6 cellular contexts compared by ENCODE assay signal in genomic region chr1:1013922-1014617, GRCh38. TPM values are rescaled to one million over a fixed set of nuclear protein-coding genes. Genes with fewer than 3 reads are reported as not detected.
DNase-seq lines count a peak whose midpoint lies in the region; ATAC-seq and TF ChIP-seq lines count a peak whose summit lies in the region.

No MANE protein-coding gene starts in this region.

- no peaks in the 10 kb centered on the region for H3K9me3 ChIP-seq in liver (ENCODE audit: control insufficient read depth in 4 of 4, low read length in 3 of 4)

- no peaks in the 10 kb centered on the region for H3K27me3 ChIP-seq in liver (ENCODE audit: control insufficient read depth in 4 of 4, insufficient read depth in 4 of 4, low read length in 3 of 4)

- no peak for ATAC-seq in HG02763 (IDR thresholded peaks at IDR 0.05; ENCODE audit: unreplicated experiment)

- no peaks in the 10 kb centered on the region for H3K9me3 Mint-ChIP-seq in HFFc6
- no peaks in the 10 kb centered on the region for H3K9me3 Mint-ChIP-seq in activated T-helper 1 cell treated with anti-CD3 and anti-CD28 coated beads, Interleukin-12 subunit alpha, Interleukin-12 subunit beta, Interleukin-2, Interleukin-4 antibody, amounts not matched to agents 30 ng/mL and 10 ng/mL and 1 ng/mL, durations not matched to agents 14 hours and 24 hours and 36 hours

- DNase-seq in HFFc6 = no peak
- DNase-seq in activated T-helper 1 cell treated with anti-CD3 and anti-CD28 coated beads, Interleukin-12 subunit alpha, Interleukin-12 subunit beta, Interleukin-2, Interleukin-4 antibody, amounts not matched to agents 30 ng/mL and 10 ng/mL and 1 ng/mL, durations not matched to agents 14 hours and 24 hours and 36 hours (ENCODE audit: low spot score) = no peak
- DNase-seq in GOT3 (lab: John Stamatoyannopoulos, UW) = no peak
- no peak for DNase-seq in activated CD4-positive, CD25-positive, alpha-beta regulatory T cell (lab: John Stamatoyannopoulos, UW)

- H3K27ac ChIP-seq in liver (ENCODE audit: low read depth in 1 of 2, low read length in 2 of 2) = peak overlapping the region; percentile 88 to 97

- H3K27me3 Mint-ChIP-seq in HFFc6 (ENCODE audit: insufficient read depth) = peaks cover 3% of the 10 kb centered on the region; the same call in 1 of the 2 replicates
- H3K27me3 Mint-ChIP-seq in activated T-helper 1 cell treated with anti-CD3 and anti-CD28 coated beads, Interleukin-12 subunit alpha, Interleukin-12 subunit beta, Interleukin-2, Interleukin-4 antibody, amounts not matched to agents 30 ng/mL and 10 ng/mL and 1 ng/mL, durations not matched to agents 14 hours and 24 hours and 36 hours (ENCODE audit: insufficient read depth) = peaks cover 2% of the 10 kb centered on the region

- no peak for TF ChIP-seq CTCF in HFFc6 (IDR thresholded peaks at IDR 0.05)
- no peak for TF ChIP-seq CTCF in liver (IDR thresholded peaks at IDR 0.05; ENCODE audit: low read depth, low read length, missing input control)

- H3K36me3 ChIP-seq in liver (ENCODE audit: control insufficient read depth in 4 of 4, insufficient read depth in 3 of 4, low read depth in 1 of 4, low read length in 3 of 4) = no peaks in the 10 kb centered on the region

- peak overlapping the region; percentile 69 to 94 (median 78) for H3K4me3 ChIP-seq in liver (ENCODE audit: low read depth in 1 of 3, low read length in 3 of 3)

- peaks cover 24% of the 10 kb centered on the region for H3K4me1 Mint-ChIP-seq in HFFc6 (ENCODE audit: low read depth)
- peaks cover 37% of the 10 kb centered on the region for H3K4me1 Mint-ChIP-seq in activated T-helper 1 cell treated with anti-CD3 and anti-CD28 coated beads, Interleukin-12 subunit alpha, Interleukin-12 subunit beta, Interleukin-2, Interleukin-4 antibody, amounts not matched to agents 30 ng/mL and 10 ng/mL and 1 ng/mL, durations not matched to agents 14 hours and 24 hours and 36 hours (ENCODE audit: low read depth)

- peak overlapping the region; percentile 94 for H3K4me3 Mint-ChIP-seq in HFFc6
- peak overlapping the region; percentile 89 for H3K4me3 Mint-ChIP-seq in activated T-helper 1 cell treated with anti-CD3 and anti-CD28 coated beads, Interleukin-12 subunit alpha, Interleukin-12 subunit beta, Interleukin-2, Interleukin-4 antibody, amounts not matched to agents 30 ng/mL and 10 ng/mL and 1 ng/mL, durations not matched to agents 14 hours and 24 hours and 36 hours

- TF ChIP-seq RAD21 in liver (IDR thresholded peaks at IDR 0.05) = no peak

- H3K4me1 ChIP-seq in liver (ENCODE audit: control insufficient read depth in 4 of 4, insufficient read depth in 4 of 4, low read length in 3 of 4) = peaks cover 4 to 17% (median 13%) of the 10 kb centered on the region in 4 donors

- intact Hi-C loops in activated T-helper 1 cell treated with anti-CD3 and anti-CD28 coated beads, Interleukin-12 subunit alpha, Interleukin-12 subunit beta, Interleukin-2, Interleukin-4 antibody, amounts not matched to agents 30 ng/mL and 10 ng/mL and 1 ng/mL, durations not matched to agents 14 hours and 24 hours and 36 hours (cut with micrococcal nuclease) = loop anchor here (1.0 to 2.0 kb wide), 5 partner anchors 14 to 361 kb away; partner anchors contain the start of genes AURKAIP1, C1orf159 and HES4

- H3K27ac Mint-ChIP-seq in HFFc6 = peak overlapping the region; percentile 96
- H3K27ac Mint-ChIP-seq in activated T-helper 1 cell treated with anti-CD3 and anti-CD28 coated beads, Interleukin-12 subunit alpha, Interleukin-12 subunit beta, Interleukin-2, Interleukin-4 antibody, amounts not matched to agents 30 ng/mL and 10 ng/mL and 1 ng/mL, durations not matched to agents 14 hours and 24 hours and 36 hours = peak overlapping the region; percentile 96

- peak overlapping the region; percentile 65 to 93 for H3K9ac ChIP-seq in liver (ENCODE audit: low read depth in 1 of 2, low read length in 2 of 2)

- WGBS in liver = 76% methylated on average over 41 of the region's 41 CpGs

- H3K36me3 Mint-ChIP-seq in HFFc6 (ENCODE audit: low read depth) = peaks cover 4% of the 10 kb centered on the region; the same call in 1 of the 2 replicates
- H3K36me3 Mint-ChIP-seq in activated T-helper 1 cell treated with anti-CD3 and anti-CD28 coated beads, Interleukin-12 subunit alpha, Interleukin-12 subunit beta, Interleukin-2, Interleukin-4 antibody, amounts not matched to agents 30 ng/mL and 10 ng/mL and 1 ng/mL, durations not matched to agents 14 hours and 24 hours and 36 hours (ENCODE audit: low read depth) = peaks cover 9% of the 10 kb centered on the region

TF ChIP-seq in liver, 16 proteins besides CTCF, POLR2A, EP300 and RAD21 (continues in another document):
- TF ChIP-seq NR2F2 (IDR thresholded peaks at IDR 0.05) = no peak
- no peak for TF ChIP-seq FOXA2 (IDR thresholded peaks at IDR 0.05)
- no peak for TF ChIP-seq RXRA (IDR thresholded peaks at IDR 0.05)
- TF ChIP-seq TAF1 (conservative IDR thresholded peaks at IDR 0.05) = no peak
- TF ChIP-seq SP1 (IDR thresholded peaks at IDR 0.05) = no peak
- TF ChIP-seq JUND (IDR thresholded peaks at IDR 0.05) = no peak
- no peak for TF ChIP-seq ZBTB33 (IDR thresholded peaks at IDR 0.05)
- no peak for TF ChIP-seq YY1 (IDR thresholded peaks at IDR 0.05)
- no peak for TF ChIP-seq GABPA (IDR thresholded peaks at IDR 0.05 in 1 of 2, conservative IDR thresholded peaks at IDR 0.05 in 1 of 2)
- no peak for TF ChIP-seq EGR1 (IDR thresholded peaks at IDR 0.05; ENCODE audit: low read depth in 2 of 2)
- TF ChIP-seq ATF3 (IDR thresholded peaks at IDR 0.05) = no peak
- TF ChIP-seq FOXA1 (IDR thresholded peaks at IDR 0.05) = no peak

RNA-seq across cellular contexts. Expression of gene ISG15, which starts 0.8 kb away (rescaled TPM):
- 10 to 100 TPM; 38.4 to 89.1 (median 42.1) TPM for total RNA-seq in HFFc6 (2021; fragmentation: NEBNext Ultra II Directional; extraction: Animal tissue kit (Norgen Biotek cat#: 25700))
- total RNA-seq in activated T-helper 1 cell treated with anti-CD3 and anti-CD28 coated beads, Interleukin-12 subunit alpha, Interleukin-12 subunit beta, Interleukin-2, Interleukin-4 antibody, amounts not matched to agents 30 ng/mL and 10 ng/mL and 1 ng/mL, durations not matched to agents 14 hours and 24 hours and 36 hours = 52.9 and 53.7 TPM in 2 replicates
- total RNA-seq in liver = 10 to 100 TPM in 1 of 2 donors, 1 to 10 TPM in 1; 9.3 to 30.1 TPM
- polyA plus RNA-seq in liver = 10 to 100 TPM; 82.8 to 89.4 TPM

RNA-seq across cellular contexts. Expression of gene AGRN, which starts 5.8 kb away (rescaled TPM):
- 100 to 1,000 TPM; 131 to 164 (median 140) TPM for total RNA-seq in HFFc6 (2021; fragmentation: NEBNext Ultra II Directional; extraction: Animal tissue kit (Norgen Biotek cat#: 25700))
- total RNA-seq in activated T-helper 1 cell treated with anti-CD3 and anti-CD28 coated beads, Interleukin-12 subunit alpha, Interleukin-12 subunit beta, Interleukin-2, Interleukin-4 antibody, amounts not matched to agents 30 ng/mL and 10 ng/mL and 1 ng/mL, durations not matched to agents 14 hours and 24 hours and 36 hours = 25.8 and 30.3 TPM in 2 replicates
- total RNA-seq in liver = 10 to 100 TPM; 15.7 to 22.4 TPM
- 10 to 100 TPM in 1 of 2 donors, 1 to 10 TPM in 1; 1.8 to 18.1 TPM for polyA plus RNA-seq in liver

RNA-seq across cellular contexts. Expression of gene HES4, which starts 14.2 kb away (rescaled TPM):
- total RNA-seq in HFFc6 (2021; fragmentation: NEBNext Ultra II Directional; extraction: Animal tissue kit (Norgen Biotek cat#: 25700)) = 10 to 100 TPM; 14.1 to 17.4 (median 15.6) TPM
- total RNA-seq in activated T-helper 1 cell treated with anti-CD3 and anti-CD28 coated beads, Interleukin-12 subunit alpha, Interleukin-12 subunit beta, Interleukin-2, Interleukin-4 antibody, amounts not matched to agents 30 ng/mL and 10 ng/mL and 1 ng/mL, durations not matched to agents 14 hours and 24 hours and 36 hours = 1.8 and 2.9 TPM in 2 replicates
- total RNA-seq in liver = 1 to 10 TPM in 1 of 2 donors, under 1 TPM in 1; 0.93 to 1.7 TPM
- 1 to 10 TPM; 1.7 to 1.9 TPM for polyA plus RNA-seq in liver

RNA-seq across cellular contexts. Expression of gene PERM1, which starts 32.2 kb away (rescaled TPM):
- total RNA-seq in HFFc6 (2021; fragmentation: NEBNext Ultra II Directional; extraction: Animal tissue kit (Norgen Biotek cat#: 25700)) = under 1 TPM in 2 of 6 experiments, not detected in 4; 0.17 to 0.18 TPM
- not detected in 2 replicates for total RNA-seq in activated T-helper 1 cell treated with anti-CD3 and anti-CD28 coated beads, Interleukin-12 subunit alpha, Interleukin-12 subunit beta, Interleukin-2, Interleukin-4 antibody, amounts not matched to agents 30 ng/mL and 10 ng/mL and 1 ng/mL, durations not matched to agents 14 hours and 24 hours and 36 hours
- total RNA-seq in liver = under 1 TPM in 1 of 2 donors, not detected in 1; under 0.01 TPM
- under 1 TPM in 1 of 2 donors, not detected in 1; 0.06 TPM for polyA plus RNA-seq in liver

RNA-seq across cellular contexts. Expression of gene PLEKHN1, which starts 47.8 kb away (rescaled TPM):
- total RNA-seq in HFFc6 (2021; fragmentation: NEBNext Ultra II Directional; extraction: Animal tissue kit (Norgen Biotek cat#: 25700)) = 1 to 10 TPM; 5.2 to 6.9 (median 6.0) TPM
- total RNA-seq in activated T-helper 1 cell treated with anti-CD3 and anti-CD28 coated beads, Interleukin-12 subunit alpha, Interleukin-12 subunit beta, Interleukin-2, Interleukin-4 antibody, amounts not matched to agents 30 ng/mL and 10 ng/mL and 1 ng/mL, durations not matched to agents 14 hours and 24 hours and 36 hours = 1.7 and 1.8 TPM in 2 replicates
- under 1 TPM in 1 of 2 donors, not detected in 1; 0.17 TPM for total RNA-seq in liver
- polyA plus RNA-seq in liver = under 1 TPM in 1 of 2 donors, not detected in 1; 0.18 TPM
